Comparison of ENCODE assay signal across 2 cellular contexts in the genomic region with DNA sequence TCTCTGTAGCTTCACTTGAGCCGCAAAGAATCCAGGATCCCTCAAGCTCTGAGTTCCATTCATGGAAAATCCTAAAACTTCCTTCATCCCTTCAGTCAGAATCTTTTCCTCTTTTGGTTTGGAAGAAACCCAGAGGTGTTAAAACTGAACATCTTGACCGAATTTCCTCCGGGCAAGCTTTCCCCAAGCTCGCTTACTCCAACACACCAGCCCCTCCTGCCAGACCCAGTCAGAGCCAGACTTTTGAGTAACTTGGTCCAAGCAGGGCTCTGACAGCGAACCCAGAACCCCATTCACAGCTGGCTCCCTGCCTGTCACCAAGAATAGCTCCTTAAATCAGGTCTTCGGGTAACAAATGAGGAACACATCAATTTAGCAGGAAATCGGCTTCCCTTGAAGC.
TF ChIP-seq lines count a peak whose summit lies in the region.

No MANE protein-coding gene starts in this region.

TF ChIP-seq in GM12878, 131 proteins besides CTCF, POLR2A, EP300 and RAD21:
- TF ChIP-seq, protein P1, sequence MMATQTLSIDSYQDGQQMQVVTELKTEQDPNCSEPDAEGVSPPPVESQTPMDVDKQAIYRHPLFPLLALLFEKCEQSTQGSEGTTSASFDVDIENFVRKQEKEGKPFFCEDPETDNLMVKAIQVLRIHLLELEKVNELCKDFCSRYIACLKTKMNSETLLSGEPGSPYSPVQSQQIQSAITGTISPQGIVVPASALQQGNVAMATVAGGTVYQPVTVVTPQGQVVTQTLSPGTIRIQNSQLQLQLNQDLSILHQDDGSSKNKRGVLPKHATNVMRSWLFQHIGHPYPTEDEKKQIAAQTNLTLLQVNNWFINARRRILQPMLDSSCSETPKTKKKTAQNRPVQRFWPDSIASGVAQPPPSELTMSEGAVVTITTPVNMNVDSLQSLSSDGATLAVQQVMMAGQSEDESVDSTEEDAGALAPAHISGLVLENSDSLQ (IDR thresholded peaks at IDR 0.05) = no peak
- TF ChIP-seq, protein P2, sequence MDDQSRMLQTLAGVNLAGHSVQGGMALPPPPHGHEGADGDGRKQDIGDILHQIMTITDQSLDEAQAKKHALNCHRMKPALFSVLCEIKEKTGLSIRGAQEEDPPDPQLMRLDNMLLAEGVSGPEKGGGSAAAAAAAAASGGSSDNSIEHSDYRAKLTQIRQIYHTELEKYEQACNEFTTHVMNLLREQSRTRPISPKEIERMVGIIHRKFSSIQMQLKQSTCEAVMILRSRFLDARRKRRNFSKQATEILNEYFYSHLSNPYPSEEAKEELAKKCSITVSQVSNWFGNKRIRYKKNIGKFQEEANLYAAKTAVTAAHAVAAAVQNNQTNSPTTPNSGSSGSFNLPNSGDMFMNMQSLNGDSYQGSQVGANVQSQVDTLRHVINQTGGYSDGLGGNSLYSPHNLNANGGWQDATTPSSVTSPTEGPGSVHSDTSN (IDR thresholded peaks at IDR 0.05; ENCODE audit: insufficient replicate concordance, low read depth, low read length) = no peak
- TF ChIP-seq ZNF622 (IDR thresholded peaks at IDR 0.05) = no peak
- TF ChIP-seq PAX5 (IDR thresholded peaks at IDR 0.05; ENCODE audit: borderline replicate concordance, low read depth, low read length) = no peak
- TF ChIP-seq HDAC2 (IDR thresholded peaks at IDR 0.05) = no peak
- TF ChIP-seq, protein P3, sequence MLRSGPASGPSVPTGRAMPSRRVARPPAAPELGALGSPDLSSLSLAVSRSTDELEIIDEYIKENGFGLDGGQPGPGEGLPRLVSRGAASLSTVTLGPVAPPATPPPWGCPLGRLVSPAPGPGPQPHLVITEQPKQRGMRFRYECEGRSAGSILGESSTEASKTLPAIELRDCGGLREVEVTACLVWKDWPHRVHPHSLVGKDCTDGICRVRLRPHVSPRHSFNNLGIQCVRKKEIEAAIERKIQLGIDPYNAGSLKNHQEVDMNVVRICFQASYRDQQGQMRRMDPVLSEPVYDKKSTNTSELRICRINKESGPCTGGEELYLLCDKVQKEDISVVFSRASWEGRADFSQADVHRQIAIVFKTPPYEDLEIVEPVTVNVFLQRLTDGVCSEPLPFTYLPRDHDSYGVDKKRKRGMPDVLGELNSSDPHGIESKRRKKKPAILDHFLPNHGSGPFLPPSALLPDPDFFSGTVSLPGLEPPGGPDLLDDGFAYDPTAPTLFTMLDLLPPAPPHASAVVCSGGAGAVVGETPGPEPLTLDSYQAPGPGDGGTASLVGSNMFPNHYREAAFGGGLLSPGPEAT (IDR thresholded peaks at IDR 0.05; ENCODE audit: low read depth) = no peak
- no peak for TF ChIP-seq NR2C1 (IDR thresholded peaks at IDR 0.05)
- TF ChIP-seq STAT3 (IDR thresholded peaks at IDR 0.05; ENCODE audit: low read depth, low read length) = no peak
- no peak for TF ChIP-seq KDM1A (IDR thresholded peaks at IDR 0.05; ENCODE audit: borderline replicate concordance)
- TF ChIP-seq, protein P4, sequence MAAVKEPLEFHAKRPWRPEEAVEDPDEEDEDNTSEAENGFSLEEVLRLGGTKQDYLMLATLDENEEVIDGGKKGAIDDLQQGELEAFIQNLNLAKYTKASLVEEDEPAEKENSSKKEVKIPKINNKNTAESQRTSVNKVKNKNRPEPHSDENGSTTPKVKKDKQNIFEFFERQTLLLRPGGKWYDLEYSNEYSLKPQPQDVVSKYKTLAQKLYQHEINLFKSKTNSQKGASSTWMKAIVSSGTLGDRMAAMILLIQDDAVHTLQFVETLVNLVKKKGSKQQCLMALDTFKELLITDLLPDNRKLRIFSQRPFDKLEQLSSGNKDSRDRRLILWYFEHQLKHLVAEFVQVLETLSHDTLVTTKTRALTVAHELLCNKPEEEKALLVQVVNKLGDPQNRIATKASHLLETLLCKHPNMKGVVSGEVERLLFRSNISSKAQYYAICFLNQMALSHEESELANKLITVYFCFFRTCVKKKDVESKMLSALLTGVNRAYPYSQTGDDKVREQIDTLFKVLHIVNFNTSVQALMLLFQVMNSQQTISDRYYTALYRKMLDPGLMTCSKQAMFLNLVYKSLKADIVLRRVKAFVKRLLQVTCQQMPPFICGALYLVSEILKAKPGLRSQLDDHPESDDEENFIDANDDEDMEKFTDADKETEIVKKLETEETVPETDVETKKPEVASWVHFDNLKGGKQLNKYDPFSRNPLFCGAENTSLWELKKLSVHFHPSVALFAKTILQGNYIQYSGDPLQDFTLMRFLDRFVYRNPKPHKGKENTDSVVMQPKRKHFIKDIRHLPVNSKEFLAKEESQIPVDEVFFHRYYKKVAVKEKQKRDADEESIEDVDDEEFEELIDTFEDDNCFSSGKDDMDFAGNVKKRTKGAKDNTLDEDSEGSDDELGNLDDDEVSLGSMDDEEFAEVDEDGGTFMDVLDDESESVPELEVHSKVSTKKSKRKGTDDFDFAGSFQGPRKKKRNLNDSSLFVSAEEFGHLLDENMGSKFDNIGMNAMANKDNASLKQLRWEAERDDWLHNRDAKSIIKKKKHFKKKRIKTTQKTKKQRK (IDR thresholded peaks at IDR 0.05; ENCODE audit: low read depth, low read length) = no peak
- TF ChIP-seq PML (IDR thresholded peaks at IDR 0.05; ENCODE audit: low read length) = no peak
- no peak for TF ChIP-seq MTA2 (IDR thresholded peaks at IDR 0.05; ENCODE audit: low read depth)
- TF ChIP-seq IKZF2 (IDR thresholded peaks at IDR 0.05) = no peak
- no peak for TF ChIP-seq NFYA (IDR thresholded peaks at IDR 0.05; ENCODE audit: borderline replicate concordance, low read depth, low read length)
- no peak for TF ChIP-seq HCFC1 (IDR thresholded peaks at IDR 0.05; ENCODE audit: low read length)
- TF ChIP-seq NFIC (IDR thresholded peaks at IDR 0.05; ENCODE audit: low read depth, low read length) = no peak
- no peak for TF ChIP-seq SIN3A (IDR thresholded peaks at IDR 0.05; ENCODE audit: low read depth, low read length)
- no peak for TF ChIP-seq SUZ12 (IDR thresholded peaks at IDR 0.05; ENCODE audit: unreplicated experiment)
- no peak for TF ChIP-seq ASH2L (IDR thresholded peaks at IDR 0.05; ENCODE audit: borderline replicate concordance, low read depth)
- TF ChIP-seq SMC3 (IDR thresholded peaks at IDR 0.05; ENCODE audit: borderline replicate concordance, low read length) = no peak

TF ChIP-seq in GM23338, 12 proteins besides CTCF, POLR2A, EP300 and RAD21:
- TF ChIP-seq, protein P5, sequence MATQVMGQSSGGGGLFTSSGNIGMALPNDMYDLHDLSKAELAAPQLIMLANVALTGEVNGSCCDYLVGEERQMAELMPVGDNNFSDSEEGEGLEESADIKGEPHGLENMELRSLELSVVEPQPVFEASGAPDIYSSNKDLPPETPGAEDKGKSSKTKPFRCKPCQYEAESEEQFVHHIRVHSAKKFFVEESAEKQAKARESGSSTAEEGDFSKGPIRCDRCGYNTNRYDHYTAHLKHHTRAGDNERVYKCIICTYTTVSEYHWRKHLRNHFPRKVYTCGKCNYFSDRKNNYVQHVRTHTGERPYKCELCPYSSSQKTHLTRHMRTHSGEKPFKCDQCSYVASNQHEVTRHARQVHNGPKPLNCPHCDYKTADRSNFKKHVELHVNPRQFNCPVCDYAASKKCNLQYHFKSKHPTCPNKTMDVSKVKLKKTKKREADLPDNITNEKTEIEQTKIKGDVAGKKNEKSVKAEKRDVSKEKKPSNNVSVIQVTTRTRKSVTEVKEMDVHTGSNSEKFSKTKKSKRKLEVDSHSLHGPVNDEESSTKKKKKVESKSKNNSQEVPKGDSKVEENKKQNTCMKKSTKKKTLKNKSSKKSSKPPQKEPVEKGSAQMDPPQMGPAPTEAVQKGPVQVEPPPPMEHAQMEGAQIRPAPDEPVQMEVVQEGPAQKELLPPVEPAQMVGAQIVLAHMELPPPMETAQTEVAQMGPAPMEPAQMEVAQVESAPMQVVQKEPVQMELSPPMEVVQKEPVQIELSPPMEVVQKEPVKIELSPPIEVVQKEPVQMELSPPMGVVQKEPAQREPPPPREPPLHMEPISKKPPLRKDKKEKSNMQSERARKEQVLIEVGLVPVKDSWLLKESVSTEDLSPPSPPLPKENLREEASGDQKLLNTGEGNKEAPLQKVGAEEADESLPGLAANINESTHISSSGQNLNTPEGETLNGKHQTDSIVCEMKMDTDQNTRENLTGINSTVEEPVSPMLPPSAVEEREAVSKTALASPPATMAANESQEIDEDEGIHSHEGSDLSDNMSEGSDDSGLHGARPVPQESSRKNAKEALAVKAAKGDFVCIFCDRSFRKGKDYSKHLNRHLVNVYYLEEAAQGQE (IDR thresholded peaks at IDR 0.05; ENCODE audit: unreplicated experiment) = no peak
- TF ChIP-seq CREB1 (CRISPR knock-in tag; IDR thresholded peaks at IDR 0.05; ENCODE audit: low read depth) (no peak), EZH2 (IDR thresholded peaks at IDR 0.05; ENCODE audit: low read depth, unreplicated experiment) (no peak), NANOG (IDR thresholded peaks at IDR 0.05; ENCODE audit: borderline replicate concordance) (no peak), POLR2AphosphoS5 (IDR thresholded peaks at IDR 0.05; ENCODE audit: low read depth) (no peak), ZNF331 (CRISPR knock-in tag; IDR thresholded peaks at IDR 0.05; ENCODE audit: low read depth) (no peak), STAT1 (IDR thresholded peaks at IDR 0.05; ENCODE audit: unreplicated experiment) (no peak), EZH2phosphoT487 (IDR thresholded peaks at IDR 0.05; ENCODE audit: unreplicated experiment) (no peak)
- TF ChIP-seq, protein P6, sequence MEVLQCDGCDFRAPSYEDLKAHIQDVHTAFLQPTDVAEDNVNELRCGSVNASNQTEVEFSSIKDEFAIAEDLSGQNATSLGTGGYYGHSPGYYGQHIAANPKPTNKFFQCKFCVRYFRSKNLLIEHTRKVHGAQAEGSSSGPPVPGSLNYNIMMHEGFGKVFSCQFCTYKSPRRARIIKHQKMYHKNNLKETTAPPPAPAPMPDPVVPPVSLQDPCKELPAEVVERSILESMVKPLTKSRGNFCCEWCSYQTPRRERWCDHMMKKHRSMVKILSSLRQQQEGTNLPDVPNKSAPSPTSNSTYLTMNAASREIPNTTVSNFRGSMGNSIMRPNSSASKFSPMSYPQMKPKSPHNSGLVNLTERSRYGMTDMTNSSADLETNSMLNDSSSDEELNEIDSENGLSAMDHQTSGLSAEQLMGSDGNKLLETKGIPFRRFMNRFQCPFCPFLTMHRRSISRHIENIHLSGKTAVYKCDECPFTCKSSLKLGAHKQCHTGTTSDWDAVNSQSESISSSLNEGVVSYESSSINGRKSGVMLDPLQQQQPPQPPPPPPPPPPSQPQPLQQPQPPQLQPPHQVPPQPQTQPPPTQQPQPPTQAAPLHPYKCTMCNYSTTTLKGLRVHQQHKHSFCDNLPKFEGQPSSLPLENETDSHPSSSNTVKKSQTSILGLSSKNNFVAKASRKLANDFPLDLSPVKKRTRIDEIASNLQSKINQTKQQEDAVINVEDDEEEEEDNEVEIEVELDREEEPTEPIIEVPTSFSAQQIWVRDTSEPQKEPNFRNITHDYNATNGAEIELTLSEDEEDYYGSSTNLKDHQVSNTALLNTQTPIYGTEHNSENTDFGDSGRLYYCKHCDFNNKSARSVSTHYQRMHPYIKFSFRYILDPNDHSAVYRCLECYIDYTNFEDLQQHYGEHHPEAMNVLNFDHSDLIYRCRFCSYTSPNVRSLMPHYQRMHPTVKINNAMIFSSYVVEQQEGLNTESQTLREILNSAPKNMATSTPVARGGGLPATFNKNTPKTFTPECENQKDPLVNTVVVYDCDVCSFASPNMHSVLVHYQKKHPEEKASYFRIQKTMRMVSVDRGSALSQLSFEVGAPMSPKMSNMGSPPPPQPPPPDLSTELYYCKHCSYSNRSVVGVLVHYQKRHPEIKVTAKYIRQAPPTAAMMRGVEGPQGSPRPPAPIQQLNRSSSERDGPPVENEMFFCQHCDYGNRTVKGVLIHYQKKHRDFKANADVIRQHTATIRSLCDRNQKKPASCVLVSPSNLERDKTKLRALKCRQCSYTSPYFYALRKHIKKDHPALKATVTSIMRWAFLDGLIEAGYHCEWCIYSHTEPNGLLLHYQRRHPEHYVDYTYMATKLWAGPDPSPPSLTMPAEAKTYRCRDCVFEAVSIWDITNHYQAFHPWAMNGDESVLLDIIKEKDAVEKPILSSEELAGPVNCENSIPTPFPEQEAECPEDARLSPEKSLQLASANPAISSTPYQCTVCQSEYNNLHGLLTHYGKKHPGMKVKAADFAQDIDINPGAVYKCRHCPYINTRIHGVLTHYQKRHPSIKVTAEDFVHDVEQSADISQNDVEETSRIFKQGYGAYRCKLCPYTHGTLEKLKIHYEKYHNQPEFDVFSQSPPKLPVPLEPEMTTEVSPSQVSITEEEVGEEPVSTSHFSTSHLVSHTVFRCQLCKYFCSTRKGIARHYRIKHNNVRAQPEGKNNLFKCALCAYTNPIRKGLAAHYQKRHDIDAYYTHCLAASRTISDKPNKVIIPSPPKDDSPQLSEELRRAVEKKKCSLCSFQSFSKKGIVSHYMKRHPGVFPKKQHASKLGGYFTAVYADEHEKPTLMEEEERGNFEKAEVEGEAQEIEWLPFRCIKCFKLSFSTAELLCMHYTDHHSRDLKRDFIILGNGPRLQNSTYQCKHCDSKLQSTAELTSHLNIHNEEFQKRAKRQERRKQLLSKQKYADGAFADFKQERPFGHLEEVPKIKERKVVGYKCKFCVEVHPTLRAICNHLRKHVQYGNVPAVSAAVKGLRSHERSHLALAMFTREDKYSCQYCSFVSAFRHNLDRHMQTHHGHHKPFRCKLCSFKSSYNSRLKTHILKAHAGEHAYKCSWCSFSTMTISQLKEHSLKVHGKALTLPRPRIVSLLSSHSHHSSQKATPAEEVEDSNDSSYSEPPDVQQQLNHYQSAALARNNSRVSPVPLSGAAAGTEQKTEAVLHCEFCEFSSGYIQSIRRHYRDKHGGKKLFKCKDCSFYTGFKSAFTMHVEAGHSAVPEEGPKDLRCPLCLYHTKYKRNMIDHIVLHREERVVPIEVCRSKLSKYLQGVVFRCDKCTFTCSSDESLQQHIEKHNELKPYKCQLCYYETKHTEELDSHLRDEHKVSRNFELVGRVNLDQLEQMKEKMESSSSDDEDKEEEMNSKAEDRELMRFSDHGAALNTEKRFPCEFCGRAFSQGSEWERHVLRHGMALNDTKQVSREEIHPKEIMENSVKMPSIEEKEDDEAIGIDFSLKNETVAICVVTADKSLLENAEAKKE (CRISPR knock-in tag; IDR thresholded peaks at IDR 0.05) = no peak
- TF ChIP-seq, protein P7, sequence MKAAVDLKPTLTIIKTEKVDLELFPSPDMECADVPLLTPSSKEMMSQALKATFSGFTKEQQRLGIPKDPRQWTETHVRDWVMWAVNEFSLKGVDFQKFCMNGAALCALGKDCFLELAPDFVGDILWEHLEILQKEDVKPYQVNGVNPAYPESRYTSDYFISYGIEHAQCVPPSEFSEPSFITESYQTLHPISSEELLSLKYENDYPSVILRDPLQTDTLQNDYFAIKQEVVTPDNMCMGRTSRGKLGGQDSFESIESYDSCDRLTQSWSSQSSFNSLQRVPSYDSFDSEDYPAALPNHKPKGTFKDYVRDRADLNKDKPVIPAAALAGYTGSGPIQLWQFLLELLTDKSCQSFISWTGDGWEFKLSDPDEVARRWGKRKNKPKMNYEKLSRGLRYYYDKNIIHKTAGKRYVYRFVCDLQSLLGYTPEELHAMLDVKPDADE (IDR thresholded peaks at IDR 0.05) = no peak
